ENCODE assay signal across 27 cellular contexts in genomic region chr12:119383206-119383605, GRCh38. TPM values are rescaled to one million over a fixed set of nuclear protein-coding genes. Genes with fewer than 3 reads are reported as not detected.
"Had no signal": no experiment of that assay in that cellular context is flagged by ENCODE, and none has a peak within 500 bp of the region (broad histone marks: within the 10 kb centered on the region; RNA-seq: fewer than 3 reads in every experiment).

No MANE protein-coding gene starts in this region.

- H3K27me3 ChIP-seq: left lung, pancreas, stomach, testis, thyroid gland, transverse colon, upper lobe of left lung, vagina had no signal

- H3K36me3 ChIP-seq: left lung, pancreas, prostate gland, stomach, thyroid gland, transverse colon, upper lobe of left lung, vagina had no signal

- H3K4me3 ChIP-seq: left lung, lung, mucosa of descending colon, pancreas, prostate gland, skin epidermis, stomach, testis, thyroid gland, transverse colon, upper lobe of left lung, vagina had no signal

- DNase-seq: hippocampal formation; kidney glomerular epithelial cell; left colon; left lung; mesendoderm; mucosa of descending colon; naive thymus-derived CD4-positive, alpha-beta T cell; nucleus accumbens; pancreas; posterior cingulate gyrus; retina; right cardiac atrium; stimulated activated CD4-positive, alpha-beta T cell treated with anti-CD3 and anti-CD28 coated beads, Interleukin-12 subunit alpha, Interleukin-12 subunit beta, amount 100 ng/mL, for 4 hours; stimulated activated CD4-positive, alpha-beta T cell treated with anti-CD3 and anti-CD28 coated beads, Interleukin-15, amount 100 ng/mL, for 24 hours; stimulated activated CD4-positive, alpha-beta T cell treated with anti-CD3 and anti-CD28 coated beads, Interleukin-2, amount 100 ng/mL, for 24 hours; stimulated activated CD4-positive, alpha-beta T cell treated with anti-CD3 and anti-CD28 coated beads, Interleukin-4, amount 100 ng/mL, for 1 hour; stimulated activated naive B cell treated with anti-CD40 and anti-IgM and Interleukin-4, amounts not matched to agents 10 μg/mL and 1 μg/mL and 100 μg/mL, for 72 hours; stimulated activated naive CD8-positive, alpha-beta T cell treated with anti-CD3 and anti-CD28 coated beads, Interleukin-15, Interleukin-2, amounts not matched to agents 100 U/mL and 50 U/mL, for 24 hours; stomach; testis; thyroid gland; transverse colon had no signal

- H3K9me3 ChIP-seq: left lung, mucosa of descending colon, pancreas, prostate gland, stomach, testis, thyroid gland, transverse colon, upper lobe of left lung, vagina had no signal

- H3K27ac ChIP-seq: left lung, pancreas, prostate gland, skin epidermis, stomach, testis, thyroid gland, transverse colon, upper lobe of left lung, vagina had no signal

RNA-seq across cellular contexts. Expression of gene CCDC60, which starts 48.7 kb away (rescaled TPM):
- polyA plus RNA-seq: naive thymus-derived CD4-positive, alpha-beta T cell; pancreas had no signal
